19 cellular contexts compared by ENCODE assay signal in the genomic region with DNA sequence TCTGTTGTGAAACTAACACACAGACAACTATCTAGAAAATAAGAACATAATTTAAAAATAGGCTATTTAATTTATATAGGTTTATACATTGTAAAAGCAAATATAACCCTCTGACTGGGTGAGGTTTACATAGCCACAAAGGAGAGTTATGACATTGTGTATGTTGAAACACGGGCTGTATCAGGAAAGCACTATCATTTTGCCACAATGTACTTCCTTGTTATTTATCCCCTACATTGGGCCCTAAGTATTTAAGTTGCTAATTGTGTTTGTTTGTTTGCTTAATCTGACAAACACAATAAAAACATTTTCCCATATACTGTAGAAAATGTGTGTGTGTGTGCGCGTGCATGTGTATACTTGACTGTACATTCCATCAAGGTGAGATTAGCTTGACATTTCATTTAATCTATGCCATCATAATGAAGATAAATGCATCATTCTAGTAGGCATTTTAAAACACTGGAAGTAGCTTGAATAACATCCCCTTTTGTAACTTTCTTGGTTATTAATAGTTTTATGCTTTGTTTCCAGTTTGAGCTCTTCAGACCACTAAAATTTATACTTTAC.
DNase-seq lines count a peak whose midpoint lies in the region; ATAC-seq and TF ChIP-seq lines count a peak whose summit lies in the region.
"Had no signal": no experiment of that assay in that cellular context is flagged by ENCODE, and none has a peak within 500 bp of the region (broad histone marks: within the 10 kb centered on the region; RNA-seq: fewer than 3 reads in every experiment).

No MANE protein-coding gene starts in this region.

- intact Hi-C loops in left colon (cut with DNase I, micrococcal nuclease), result no loop called here

- no peaks in the 10 kb centered on the region for H3K36me3 Mint-ChIP-seq in immature natural killer cell

- peak; percentile 46 for ATAC-seq in left colon
- ATAC-seq: HCT116, K562 had no signal

- peaks cover 0 to 2% (median 0%) of the 10 kb centered on the region in 6 donors for H3K9me3 Mint-ChIP-seq in immature natural killer cell

- no peak for TF ChIP-seq CTCF in GM20000 (IDR thresholded peaks at IDR 0.05; ENCODE audit: extremely low read depth, missing control alignments)

- no peak overlapping the region for H3K4me3 Mint-ChIP-seq in immature natural killer cell

- no peak overlapping the region for H3K27ac Mint-ChIP-seq in immature natural killer cell

- no peaks in the 10 kb centered on the region for H3K4me1 Mint-ChIP-seq in immature natural killer cell

- peak; percentile 31 to 77 for DNase-seq in NOMO-1 (lab: John Stamatoyannopoulos, UW; ENCODE audit: unreplicated experiment in 2 of 2)
- DNase-seq in NOMO-1 treated with dmso at 0.1 percent for 144 hours (lab: John Stamatoyannopoulos, UW; ENCODE audit: unreplicated experiment), result no peak
- peak; percentile 30 for DNase-seq in SIG-M5 (lab: John Stamatoyannopoulos, UW)
- DNase-seq in left colon, result no peak
- DNase-seq in activated gamma-delta T cell (lab: John Stamatoyannopoulos, UW), result no peak
- DNase-seq in immature natural killer cell, result no peak
- no peak for DNase-seq in GM20000 (ENCODE audit: low spot score)
- DNase-seq in HUDEP-2 (lab: John Stamatoyannopoulos, UW; ENCODE audit: unreplicated experiment in 76 of 76), result no peak
- DNase-seq: 8988T, COR-L47, DMS79, GM23248, NCI-H1105 treated with DMSO at 0.1 percent for 48 hours, NCI-H187 treated with DMSO at 0.1 percent for 48 hours, NCI-H2171 treated with DMSO at 0.1 percent for 48 hours, NCI-H774, SJCRH30 had no signal

- H3K27me3 Mint-ChIP-seq in immature natural killer cell (ENCODE audit: low read depth in 3 of 3), result no peaks in the 10 kb centered on the region

Comparison
In these comparisons a context has a peak if more than half of its experiments do, and no peak if none do; other contexts are left out.
1. DNase-seq: peak in NOMO-1 (2 of 2) and SIG-M5 (single experiment); none in NOMO-1 treated with dmso at 0.1 percent for 144 hours (single experiment), left colon (0 of 2), activated gamma-delta T cell (single experiment), immature natural killer cell (0 of 3), GM20000 (single experiment) and HUDEP-2 (0 of 76).